Comparison of ENCODE assay signal across 25 cellular contexts in genomic region chrX:129728061-129728460, GRCh38. TPM values are rescaled to one million over a fixed set of nuclear protein-coding genes. Genes with fewer than 3 reads are reported as not detected.
DNase-seq lines count a peak whose midpoint lies in the region; ATAC-seq, FAIRE-seq and TF ChIP-seq lines count a peak whose summit lies in the region.
"Had no signal": no experiment of that assay in that cellular context is flagged by ENCODE, and none has a peak within 500 bp of the region (broad histone marks: within the 10 kb centered on the region; RNA-seq: fewer than 3 reads in every experiment).

No MANE protein-coding gene starts in this region.

- no peaks in the 10 kb centered on the region; the same call in 2 of the 3 replicates for H3K36me3 Mint-ChIP-seq in GM23338 (ENCODE audit: low read depth)
- H3K36me3 Mint-ChIP-seq: CD8-positive, alpha-beta T cell had no signal

- H3K9me3 ChIP-seq in HepG2 (ENCODE audit: low read length) = no peaks in the 10 kb centered on the region
- H3K9me3 ChIP-seq: BLaER1 treated with 17β-estradiol and CSF1 and Interleukin-3, amounts not matched to agents 10 nM and 100 nM; Caco-2 had no signal

- no peak for ATAC-seq in HG03039 (IDR thresholded peaks at IDR 0.05; ENCODE audit: unreplicated experiment)
- no peak for ATAC-seq in HepG2
- ATAC-seq in GM23338 = no peak
- ATAC-seq: CD8-positive, alpha-beta T cell had no signal

- no TSS peak for BruUV-seq in HepG2 (replicated peaks; lab: Mats Ljungman, UMichigan)

- WGBS in HepG2 (ENCODE audit: low lambda C conversion rate) = 80% methylated on average over 2 of the region's 4 CpGs

- H3K4me1 Mint-ChIP-seq in GM23338 = peaks cover 12% of the 10 kb centered on the region

- no peaks in the 10 kb centered on the region for H3F3A ChIP-seq in GM23338 (replicated peaks; ENCODE audit: low read depth)

- no peaks in the 10 kb centered on the region for H3K9me2 ChIP-seq in GM23338 (ENCODE audit: insufficient read depth)

- H2AFZ ChIP-seq in HepG2 (ENCODE audit: low read length) (no peak overlapping the region), GM23338 (no peak overlapping the region)

- in situ Hi-C loops in HepG2 (cut with HindIII; ENCODE audit: extremely low pct_ligation_motif_present, low pct_unique_long_range_greater_than_20kb) = loop anchor here (5.0 to 10.0 kb wide), 2 partner anchors 93 to 121 kb away; no protein-coding TSS in a partner anchor

- no peak for TF ChIP-seq RAD21 in HepG2 (CRISPR knock-in tag; IDR thresholded peaks at IDR 0.05)

- H3K9ac ChIP-seq in HepG2 (ENCODE audit: insufficient read depth, low read depth, low read length) = no peak overlapping the region
- H3K9ac ChIP-seq: BLaER1 treated with 17β-estradiol and CSF1 and Interleukin-3, amounts not matched to agents 10 nM and 100 nM had no signal

- TF ChIP-seq EP300 in HepG2 (IDR thresholded peaks at IDR 0.05; ENCODE audit: low read depth in 2 of 2, low read length in 2 of 2) = no peak
- no peak for TF ChIP-seq EP300 in HepG2 (CRISPR knock-in tag; IDR thresholded peaks at IDR 0.05; ENCODE audit: borderline replicate concordance)

- H3K9me3 Mint-ChIP-seq in GM23338 = no peaks in the 10 kb centered on the region; the same call in 2 of the 3 replicates
- H3K9me3 Mint-ChIP-seq: CD4-positive, alpha-beta T cell; CD8-positive, alpha-beta T cell had no signal

- no peak overlapping the region for H3K4me3 Mint-ChIP-seq in GM23338
- H3K4me3 Mint-ChIP-seq: B cell; CD4-positive, alpha-beta T cell; CD8-positive, alpha-beta T cell had no signal

- no peak for TF ChIP-seq POLR2A in HepG2 (IDR thresholded peaks at IDR 0.05; ENCODE audit: insufficient read depth in 1 of 2, low read depth in 2 of 2, low read length in 2 of 2)

- peak; percentile 28 for FAIRE-seq in bronchial epithelial cell (lab: Jason Lieb, UNC)
- FAIRE-seq in HepG2 (lab: Jason Lieb, UNC) = no peak
- FAIRE-seq: A204.1, D721Med, G401.6, GM12891 had no signal

- TF ChIP-seq CTCF in bronchial epithelial cell (IDR thresholded peaks at IDR 0.05; ENCODE audit: insufficient read depth, low read length, severe bottlenecking) = no peak
- no peak for TF ChIP-seq CTCF in coronary artery (IDR thresholded peaks at IDR 0.05)
- TF ChIP-seq CTCF in HepG2 (CRISPR knock-in tag; IDR thresholded peaks at IDR 0.05) = no peak
- TF ChIP-seq CTCF in GM23338 (conservative IDR thresholded peaks at IDR 0.05; ENCODE audit: low read depth in 2 of 2) = no peak

- CTCF ChIA-PET in HepG2 (lab: Yijun Ruan, JAX; ENCODE audit: low intra/inter-chr PET ratio, low total read pairs) = no interaction called here

- POLR2A ChIA-PET in HepG2 (lab: Yijun Ruan, JAX) = no interaction called here

- no peaks in the 10 kb centered on the region for H4K20me1 ChIP-seq in HepG2 (ENCODE audit: insufficient read depth, low read length)
- H4K20me1 ChIP-seq in GM23338 (replicated peaks; ENCODE audit: insufficient read depth) = no peaks in the 10 kb centered on the region
- H4K20me1 ChIP-seq: BLaER1 treated with 17β-estradiol and CSF1 and Interleukin-3, amounts not matched to agents 10 nM and 100 nM had no signal

- peaks cover 7% of the 10 kb centered on the region for H3K27me3 Mint-ChIP-seq in GM23338 (ENCODE audit: insufficient read depth, low read depth, poor library complexity)
- H3K27me3 Mint-ChIP-seq: B cell; CD4-positive, alpha-beta T cell had no signal

- H3K4me1 ChIP-seq in HepG2 (ENCODE audit: insufficient read depth, low read length) = no peaks in the 10 kb centered on the region
- H3K4me1 ChIP-seq in GM23338 (ENCODE audit: insufficient read depth) = no peaks in the 10 kb centered on the region
- H3K4me1 ChIP-seq: Caco-2 had no signal

- no peaks in the 10 kb centered on the region for H3K36me3 ChIP-seq in bronchial epithelial cell (ENCODE audit: control insufficient read depth, insufficient read depth, low read length)
- no peaks in the 10 kb centered on the region for H3K36me3 ChIP-seq in HepG2 (replicated peaks in 1 of 2; ENCODE audit: control insufficient read depth in 1 of 2, insufficient read depth in 2 of 2, low read length in 2 of 2)
- no peaks in the 10 kb centered on the region for H3K36me3 ChIP-seq in GM23338 (ENCODE audit: insufficient read depth)
- H3K36me3 ChIP-seq: BLaER1 treated with 17β-estradiol and CSF1 and Interleukin-3, amounts not matched to agents 10 nM and 100 nM had no signal

- DNase-seq in bronchial epithelial cell (ENCODE audit: low read depth) (no peak), coronary artery (ENCODE audit: low spot score) (peak; percentile 52), islet precursor cell (peak; percentile 10), HepG2 (ENCODE audit: low spot score) (no peak), GM23338 (ENCODE audit: low spot score) (no peak)
- DNase-seq: 8988T; ACHN; AML-193; Caco-2; Calu3; CD4-positive, alpha-beta T cell; CD8-positive, alpha-beta T cell; DMS79 treated with DMSO at 0.1 percent for 48 hours; GF-D8 had no signal

- H3K4me3 ChIP-seq in bronchial epithelial cell (ENCODE audit: low read depth, low read length) (no peak overlapping the region), coronary artery (no peak overlapping the region), HepG2 (replicated peaks in 1 of 3; ENCODE audit: insufficient read depth in 1 of 3, low read depth in 2 of 3, low read length in 3 of 3) (no peak overlapping the region), GM23338 (no peak overlapping the region)
- H3K4me3 ChIP-seq: BLaER1 treated with 17β-estradiol and CSF1 and Interleukin-3, amounts not matched to agents 10 nM and 100 nM had no signal

- no peaks in the 10 kb centered on the region for H3K27me3 ChIP-seq in bronchial epithelial cell (ENCODE audit: control insufficient read depth, insufficient read depth, low read length)
- H3K27me3 ChIP-seq in HepG2 (ENCODE audit: control insufficient read depth in 1 of 2, insufficient read depth in 2 of 2, low read length in 2 of 2) = no peaks in the 10 kb centered on the region
- H3K27me3 ChIP-seq in GM23338 (ENCODE audit: insufficient read depth) = no peaks in the 10 kb centered on the region

- H3K27ac ChIP-seq in coronary artery (no peak overlapping the region), HepG2 (ENCODE audit: extremely low read length, insufficient read depth, low read length) (no peak overlapping the region), GM23338 (ENCODE audit: low read depth) (no peak overlapping the region)
- H3K27ac ChIP-seq: BLaER1 treated with 17β-estradiol and CSF1 and Interleukin-3, amounts not matched to agents 10 nM and 100 nM; C4-2B had no signal

- no peak overlapping the region for H3K4me2 ChIP-seq in HepG2 (ENCODE audit: low read depth, low read length)
- no peak overlapping the region for H3K4me2 ChIP-seq in GM23338
- H3K4me2 ChIP-seq: BLaER1 treated with 17β-estradiol and CSF1 and Interleukin-3, amounts not matched to agents 10 nM and 100 nM had no signal

- H3K27ac Mint-ChIP-seq in GM23338 = no peak overlapping the region
- H3K27ac Mint-ChIP-seq: B cell; CD4-positive, alpha-beta T cell; CD8-positive, alpha-beta T cell had no signal

- intact Hi-C loops in HepG2 (cut with micrococcal nuclease; ENCODE audit: unreplicated experiment) = loop anchor here (2.0 kb wide), 1 partner anchor 97 kb away; no protein-coding TSS in a partner anchor

- H3K79me2 ChIP-seq in HepG2 (ENCODE audit: insufficient read depth, low read length) (no peaks in the 10 kb centered on the region), GM23338 (replicated peaks; ENCODE audit: insufficient read depth) (no peaks in the 10 kb centered on the region)

RNA-seq across cellular contexts. Expression of gene XPNPEP2, which starts 10.7 kb away (rescaled TPM):
- total RNA-seq in bronchial epithelial cell (not detected in 2 replicates), HepG2 (2016; rRNA removed; fragmentation: Illumina TruSeq; extraction: Trizol) (0.49 and 1.1 TPM in 2 replicates)
- total RNA-seq in HepG2 (2016; cell fraction: cytosol; rRNA removed; fragmentation: Illumina TruSeq; extraction: Trizol; ENCODE audit: low read depth) = not detected in 2 replicates
- total RNA-seq in HepG2 (2016; cell fraction: insoluble cytoplasmic fraction; rRNA removed; fragmentation: Illumina TruSeq; extraction: Trizol) = 0.34 and 1.1 TPM in 2 replicates
- total RNA-seq in HepG2 (2016; cell fraction: membrane; rRNA removed; fragmentation: Illumina TruSeq; extraction: Trizol) = 0.15 and 0.17 TPM in 2 replicates
- total RNA-seq in HepG2 (2016; cell fraction: nucleus; rRNA removed; fragmentation: Illumina TruSeq; extraction: Trizol) = 0.68 and 1.3 TPM in 2 replicates
- polyA plus RNA-seq in HepG2 (2011; rRNA removed) (1.8 and 3.8 TPM in 2 replicates), GM23338 (2016; fragmentation: Nextera tagmentation; extraction: Ambion mirVana) (not detected in 2 replicates)
- polyA plus RNA-seq in HepG2 (2011; cell fraction: cytosol; rRNA removed) = 1.5 and 1.7 TPM in 2 replicates
- 3.5 and 4.1 TPM in 2 replicates for polyA plus RNA-seq in HepG2 (2011; cell fraction: nucleus; rRNA removed)
- polyA plus RNA-seq in HepG2 (2012) = 3.9 and 5.5 TPM in 2 replicates
- 0.06 and 0.21 TPM in 2 replicates for polyA plus RNA-seq in HepG2 (2016; cell fraction: cytosol; fragmentation: Illumina TruSeq; extraction: Trizol; ENCODE audit: low read depth)
- polyA plus RNA-seq in HepG2 (2016; cell fraction: insoluble cytoplasmic fraction; fragmentation: Illumina TruSeq; extraction: Trizol; ENCODE audit: low read depth) = 0.59 and 0.69 TPM in 2 replicates
- 0.15 and 0.25 TPM in 2 replicates for polyA plus RNA-seq in HepG2 (2016; cell fraction: membrane; fragmentation: Illumina TruSeq; extraction: Trizol; ENCODE audit: low read depth)
- polyA plus RNA-seq in HepG2 (2016; cell fraction: nucleus; fragmentation: Illumina TruSeq; extraction: Trizol; ENCODE audit: insufficient read depth, low read depth) = 2.0 and 2.7 TPM in 2 replicates
- polyA minus RNA-seq in HepG2 (2011; rRNA and poly(A)+ RNA removed; ENCODE audit: low replicate concordance) = 2.4 TPM in 1 of 2 replicates, not detected in the other
- 0.53 and 1.3 TPM in 2 replicates for polyA minus RNA-seq in HepG2 (2011; cell fraction: cytosol; rRNA and poly(A)+ RNA removed)
- polyA minus RNA-seq in HepG2 (2011; cell fraction: nucleus; rRNA and poly(A)+ RNA removed) = 2.1 and 2.9 TPM in 2 replicates
- total RNA-seq in GM23338 (2014; rRNA removed; shearing (Covaris generic)) = not detected in 2 replicates
- total RNA-seq: A673, B cell, Calu3 had no signal

RNA-seq across cellular contexts. Expression of gene SASH3, which starts 51.7 kb away (rescaled TPM):
- total RNA-seq in bronchial epithelial cell = not detected in 2 replicates
- not detected in 2 replicates for total RNA-seq in HepG2 (2016; rRNA removed; fragmentation: Illumina TruSeq; extraction: Trizol)
- total RNA-seq in HepG2 (2016; cell fraction: cytosol; rRNA removed; fragmentation: Illumina TruSeq; extraction: Trizol; ENCODE audit: low read depth) = not detected in 2 replicates
- not detected in 2 replicates for total RNA-seq in HepG2 (2016; cell fraction: insoluble cytoplasmic fraction; rRNA removed; fragmentation: Illumina TruSeq; extraction: Trizol)
- not detected in 2 replicates for total RNA-seq in HepG2 (2016; cell fraction: membrane; rRNA removed; fragmentation: Illumina TruSeq; extraction: Trizol)
- total RNA-seq in HepG2 (2016; cell fraction: nucleus; rRNA removed; fragmentation: Illumina TruSeq; extraction: Trizol) = not detected in 2 replicates
- 0.08 and 0.09 TPM in 2 replicates for polyA plus RNA-seq in HepG2 (2011; rRNA removed)
- 0.11 and 0.12 TPM in 2 replicates for polyA plus RNA-seq in HepG2 (2011; cell fraction: cytosol; rRNA removed)
- polyA plus RNA-seq in HepG2 (2011; cell fraction: nucleus; rRNA removed) = 0.03 and 0.10 TPM in 2 replicates
- polyA plus RNA-seq in HepG2 (2012) = 0.11 TPM in 1 of 2 replicates, not detected in the other
- polyA plus RNA-seq in HepG2 (2016; cell fraction: cytosol; fragmentation: Illumina TruSeq; extraction: Trizol; ENCODE audit: low read depth) = not detected in 2 replicates
- polyA plus RNA-seq in HepG2 (2016; cell fraction: insoluble cytoplasmic fraction; fragmentation: Illumina TruSeq; extraction: Trizol; ENCODE audit: low read depth) = not detected in 2 replicates
- not detected in 2 replicates for polyA plus RNA-seq in HepG2 (2016; cell fraction: membrane; fragmentation: Illumina TruSeq; extraction: Trizol; ENCODE audit: low read depth)
- not detected in 2 replicates for polyA plus RNA-seq in HepG2 (2016; cell fraction: nucleus; fragmentation: Illumina TruSeq; extraction: Trizol; ENCODE audit: insufficient read depth, low read depth)
- 0.07 TPM in 1 of 2 replicates, not detected in the other for polyA minus RNA-seq in HepG2 (2011; rRNA and poly(A)+ RNA removed; ENCODE audit: low replicate concordance)
- polyA minus RNA-seq in HepG2 (2011; cell fraction: cytosol; rRNA and poly(A)+ RNA removed) = not detected in 2 replicates
- not detected in 2 replicates for polyA minus RNA-seq in HepG2 (2011; cell fraction: nucleus; rRNA and poly(A)+ RNA removed)
- not detected in 2 replicates for total RNA-seq in GM23338 (2014; rRNA removed; shearing (Covaris generic))
- polyA plus RNA-seq in GM23338 (2016; fragmentation: Nextera tagmentation; extraction: Ambion mirVana) = 0.18 and 0.26 TPM in 2 replicates
- total RNA-seq: A673, Caco-2, Calu3 had no signal
- polyA plus RNA-seq: AG04450, BJ had no signal

Comparison
In these comparisons a context has a peak if more than half of its experiments do, and no peak if none do; other contexts are left out.
1. DNase-seq: peak in coronary artery (single experiment) and islet precursor cell (single experiment); none in bronchial epithelial cell (single experiment), HepG2 (single experiment) and GM23338 (single experiment).